In the genomic region with DNA sequence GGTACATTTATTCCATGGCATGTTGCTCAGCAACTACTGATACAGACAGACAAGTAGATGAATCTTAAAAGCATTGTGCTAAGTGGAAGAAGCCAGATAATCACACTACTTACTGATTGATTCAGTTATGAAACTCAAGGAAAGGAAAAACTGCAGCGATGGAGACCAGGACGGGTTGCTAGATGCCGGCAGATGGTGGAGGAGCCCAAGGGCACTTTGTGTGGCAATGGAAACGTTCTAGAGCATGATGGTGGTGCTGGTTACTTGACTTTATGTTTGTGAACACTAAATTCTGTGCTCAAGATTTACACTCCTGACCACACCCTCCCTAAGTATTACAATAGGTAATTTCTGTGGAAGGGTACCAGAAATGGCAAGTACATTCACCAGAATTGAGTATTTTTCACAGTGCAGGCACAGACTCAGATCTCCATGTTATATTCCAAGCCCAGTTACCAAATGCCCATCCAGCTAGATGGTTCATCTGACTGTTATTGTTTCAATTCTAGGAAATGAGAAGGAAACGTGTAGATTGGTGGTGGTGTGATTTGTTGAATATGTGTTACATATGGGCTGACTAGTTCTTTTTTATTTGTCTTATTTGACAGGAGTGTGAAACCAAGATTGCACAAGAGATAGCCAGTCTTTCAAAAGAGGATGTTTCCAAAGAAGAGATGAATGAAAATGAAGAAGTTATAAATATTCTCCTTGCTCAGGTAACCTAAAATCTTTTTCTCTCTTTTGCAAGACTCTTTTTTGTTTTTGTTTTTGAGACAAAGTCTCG, we compare ENCODE assay signal across 28 cellular contexts. TPM values are rescaled to one million over a fixed set of nuclear protein-coding genes. Genes with fewer than 3 reads are reported as not detected.
A peak's percentile ranks its signal among the peaks of the same experiment; 100 is the strongest.
DNase-seq lines count a peak whose midpoint lies in the region; ATAC-seq, FAIRE-seq and TF ChIP-seq lines count a peak whose summit lies in the region.
"Had no signal": no experiment of that assay in that cellular context is flagged by ENCODE, and none has a peak within 500 bp of the region (broad histone marks: within the 10 kb centered on the region; RNA-seq: fewer than 3 reads in every experiment).

No MANE protein-coding gene starts in this region.

- peaks cover 78% of the 10 kb centered on the region for H3K36me3 ChIP-seq in K562 (ENCODE audit: control insufficient read depth, insufficient read depth, low read length)

- no peaks in the 10 kb centered on the region for H3K27me3 ChIP-seq in K562 (ENCODE audit: control insufficient read depth in 2 of 2, insufficient read depth in 2 of 2, low read length in 2 of 2)
- H3K27me3 ChIP-seq: BLaER1 treated with 17β-estradiol and CSF1 and Interleukin-3, amounts not matched to agents 10 nM and 100 nM; dorsolateral prefrontal cortex; gastrocnemius medialis; MG63; tibial nerve had no signal

- WGBS in K562 (ENCODE audit: insufficient coverage, low coverage, missing lambda C conversion rate): 86% methylated on average over 6 of the region's 6 CpGs

- H3K9me3 ChIP-seq in K562 (replicated peaks; ENCODE audit: control insufficient read depth, insufficient read depth, low read depth, low read length): no peaks in the 10 kb centered on the region
- H3K9me3 ChIP-seq: gastrocnemius medialis, tibial nerve had no signal

- no peak overlapping the region for H3K27ac ChIP-seq in K562 (ENCODE audit: extremely low read depth, low read depth, low read length)
- H3K27ac ChIP-seq: dorsolateral prefrontal cortex, gastrocnemius medialis, PC-9, tibial nerve had no signal

- H3K4me1 Mint-ChIP-seq in progenitor cell of endocrine pancreas (ENCODE audit: low read depth): peaks cover 5% of the 10 kb centered on the region

- no peak for TF ChIP-seq CTCF in NB4 (IDR thresholded peaks at IDR 0.05; ENCODE audit: low read depth, low read length)
- no peak for TF ChIP-seq CTCF in K562 (IDR thresholded peaks at IDR 0.05 in 2 of 3, conservative IDR thresholded peaks at IDR 0.05 in 1 of 3; ENCODE audit: insufficient read depth in 2 of 3, low read depth in 1 of 3, low read length in 3 of 3)
- no peak for TF ChIP-seq CTCF in progenitor cell of endocrine pancreas (IDR thresholded peaks at IDR 0.05; ENCODE audit: unreplicated experiment)

- no peak for TF ChIP-seq EP300 in K562 (IDR thresholded peaks at IDR 0.05; ENCODE audit: low read length)

- H3K4me3 Mint-ChIP-seq in progenitor cell of endocrine pancreas (ENCODE audit: low read depth): no peak overlapping the region
- H3K4me3 Mint-ChIP-seq: activated CD4-positive, alpha-beta memory T cell treated with anti-CD3 and anti-CD28 coated beads, Interleukin-2, amount 10 ng/mL, durations not matched to agents 7 days and 5 days; activated T-helper 1 cell treated with anti-CD3 and anti-CD28 coated beads, Interleukin-12 subunit alpha, Interleukin-12 subunit beta, Interleukin-2, Interleukin-4 antibody, amounts not matched to agents 30 ng/mL and 10 ng/mL and 1 ng/mL, durations not matched to agents 14 hours and 24 hours and 36 hours; brain; T-helper 2 cell treated with Interferon-gamma antibody and Interleukin-4, amounts not matched to agents 5 μg/mL and 100 μg/mL, for 36 hours had no signal

- H3K4me1 ChIP-seq in K562 (replicated peaks in 1 of 2; ENCODE audit: control insufficient read depth in 2 of 2, insufficient read depth in 2 of 2, low read length in 2 of 2): no peaks in the 10 kb centered on the region
- H3K4me1 ChIP-seq: gastrocnemius medialis had no signal

- H2AFZ ChIP-seq in K562 (ENCODE audit: low read depth, low read length): no peak overlapping the region
- H2AFZ ChIP-seq: PC-9 had no signal

- peak overlapping the region; percentile 1 for H3K27ac Mint-ChIP-seq in progenitor cell of endocrine pancreas
- H3K27ac Mint-ChIP-seq: activated CD4-positive, alpha-beta memory T cell treated with anti-CD3 and anti-CD28 coated beads, Interleukin-2, amount 10 ng/mL, durations not matched to agents 7 days and 5 days; activated T-helper 1 cell treated with anti-CD3 and anti-CD28 coated beads, Interleukin-12 subunit alpha, Interleukin-12 subunit beta, Interleukin-2, Interleukin-4 antibody, amounts not matched to agents 30 ng/mL and 10 ng/mL and 1 ng/mL, durations not matched to agents 14 hours and 24 hours and 36 hours; brain; T-helper 2 cell treated with Interferon-gamma antibody and Interleukin-4, amounts not matched to agents 5 μg/mL and 100 μg/mL, for 36 hours had no signal

- BruUV-seq in K562 (replicated peaks; lab: Mats Ljungman, UMichigan): no TSS peak

- TF ChIP-seq POLR2A in H54 (IDR thresholded peaks at IDR 0.05; ENCODE audit: low read depth, low read length) (no peak), NB4 (IDR thresholded peaks at IDR 0.05; ENCODE audit: extremely low read depth, insufficient read length) (no peak), K562 (conservative IDR thresholded peaks at IDR 0.05) (no peak)

- intact Hi-C loops in K562 (cut with micrococcal nuclease): no loop called here

- no peak for DNase-seq in H54 (ENCODE audit: insufficient read length, low spot score)
- peak; percentile 62 for DNase-seq in NB4 (ENCODE audit: low read depth)
- no peak for DNase-seq in K562 (ENCODE audit: extremely low read depth in 1 of 4, low spot score in 3 of 4)
- DNase-seq in progenitor cell of endocrine pancreas (ENCODE audit: low spot score, unreplicated experiment): no peak
- no peak for DNase-seq in activated CD8-positive, alpha-beta memory T cell treated with anti-CD3 and anti-CD28 coated beads, Interleukin-2, amount 50 U/mL, for 4 hours
- no peak for DNase-seq in NCI-H2107 treated with DMSO at 0.1 percent for 48 hours (lab: John Stamatoyannopoulos, UW; ENCODE audit: unreplicated experiment)
- DNase-seq: activated CD4-positive, alpha-beta memory T cell treated with anti-CD3 and anti-CD28 coated beads, Interleukin-2, amount 10 ng/mL, durations not matched to agents 7 days and 5 days; activated CD8-positive, alpha-beta memory T cell treated with anti-CD3 and anti-CD28 coated beads, Interleukin-2, amount 50 U/mL, for 48 hours; activated naive CD4-positive, alpha-beta T cell treated with Interleukin-2 at 50 U/mL for 16 hours; Caco-2; cerebellar nuclear complex; dorsolateral prefrontal cortex; gastrocnemius medialis; KG1; MG63; NCI-H1436; NCI-H2081 treated with DMSO at 0.1 percent for 48 hours; PC-9; stimulated activated CD4-positive, alpha-beta T cell treated with anti-CD3 and anti-CD28 coated beads, Interleukin-4, amount 100 ng/mL, for 1 hour had no signal

- CTCF ChIA-PET in K562 (lab: Yijun Ruan, JAX; ENCODE audit: low intra/inter-chr PET ratio): no interaction called here

- in situ Hi-C loops in K562 (cut with MboI): no loop called here

- TF ChIP-seq RAD21 in K562 (CRISPR knock-in tag; conservative IDR thresholded peaks at IDR 0.05 in 1 of 2, IDR thresholded peaks at IDR 0.05 in 1 of 2): no peak

- H3K9ac ChIP-seq in K562 (ENCODE audit: insufficient read depth in 1 of 2, low read depth in 2 of 2, low read length in 2 of 2): no peak overlapping the region

- no peaks in the 10 kb centered on the region; the same call in 1 of the 2 replicates for H4K20me1 ChIP-seq in K562 (replicated peaks; ENCODE audit: control insufficient read depth, insufficient read depth, low read length)

- no peaks in the 10 kb centered on the region for H3K27me3 Mint-ChIP-seq in progenitor cell of endocrine pancreas
- H3K27me3 Mint-ChIP-seq: activated CD4-positive, alpha-beta memory T cell treated with anti-CD3 and anti-CD28 coated beads, Interleukin-2, amount 10 ng/mL, durations not matched to agents 7 days and 5 days; brain had no signal

- peaks cover 17% of the 10 kb centered on the region for H3K9me3 Mint-ChIP-seq in progenitor cell of endocrine pancreas (ENCODE audit: low read depth)

- peak; percentile 11 for FAIRE-seq in H54 (lab: Jason Lieb, UNC)
- FAIRE-seq in K562 (lab: Jason Lieb, UNC): no peak
- FAIRE-seq: endometrium had no signal

- POLR2A ChIA-PET in K562 (lab: Yijun Ruan, JAX): no interaction called here

- no peaks in the 10 kb centered on the region for H3K9me1 ChIP-seq in K562 (ENCODE audit: control insufficient read depth, insufficient read depth, low read length)

- H3K4me2 ChIP-seq in K562 (ENCODE audit: insufficient read depth, low read length): no peak overlapping the region
- H3K4me2 ChIP-seq: PC-9 had no signal

- H3K36me3 Mint-ChIP-seq in progenitor cell of endocrine pancreas (ENCODE audit: insufficient read depth): peaks cover 41% of the 10 kb centered on the region

- ATAC-seq in K562 (no peak), GM21515 (IDR thresholded peaks at IDR 0.05; ENCODE audit: unreplicated experiment) (no peak)
- ATAC-seq: gastrocnemius medialis, Right ventricle myocardium inferior, sciatic nerve had no signal

- no peaks in the 10 kb centered on the region for H3K79me2 ChIP-seq in K562 (ENCODE audit: control insufficient read depth, insufficient read depth, low read length)

- no peak overlapping the region for H3K4me3 ChIP-seq in NB4 (ENCODE audit: low read depth, low read length)
- H3K4me3 ChIP-seq in K562: no peak overlapping the region
- H3K4me3 ChIP-seq: BLaER1 treated with 17β-estradiol and CSF1 and Interleukin-3, amounts not matched to agents 10 nM and 100 nM; dorsolateral prefrontal cortex; gastrocnemius medialis; MG63; PC-9; tibial nerve had no signal

TF ChIP-seq in K562, 482 proteins besides CTCF, POLR2A, EP300 and RAD21 (continues in another document):
- TF ChIP-seq ZFP36 (IDR thresholded peaks at IDR 0.05; ENCODE audit: low read depth, low read length, partially characterized antibody) (no peak), HOXB6 (CRISPR knock-in tag; IDR thresholded peaks at IDR 0.05; ENCODE audit: borderline replicate concordance) (no peak), ATF7 (IDR thresholded peaks at IDR 0.05) (no peak), ZNF778 (CRISPR knock-in tag; IDR thresholded peaks at IDR 0.05) (no peak)

RNA-seq across cellular contexts. Expression of a gene that starts 55.1 kb away (rescaled TPM):
- total RNA-seq in K562 (2011; cell fraction: chromatin; rRNA removed; ENCODE audit: low replicate concordance): 20.8 and 41.1 TPM in 2 replicates
- total RNA-seq in K562 (2011; cell fraction: nucleolus; rRNA removed): 20.5 and 24.7 TPM in 2 replicates
- total RNA-seq in K562 (2011; cell fraction: nucleoplasm; rRNA removed): 29.5 and 36.5 TPM in 2 replicates
- total RNA-seq in K562 (2014; rRNA removed) (64.5 and 68.0 TPM in 2 replicates), K562 (2014; rRNA removed; fragmentation: Illumina TruSeq; extraction: Trizol) (60.2 and 67.7 TPM in 2 replicates), K562 (2015; rRNA removed; fragmentation: Illumina TruSeq; extraction: Trizol) (62.5 and 65.9 TPM in 2 replicates), K562 (2021) (65.3 and 70.0 TPM in 2 replicates), progenitor cell of endocrine pancreas (40.8 and 42.2 TPM in 2 replicates)
- polyA plus RNA-seq in K562 (2011; rRNA removed) (58.3 and 58.4 TPM in 2 replicates), K562 (2014; fragmentation: Illumina TruSeq; extraction: Trizol) (56.1 and 61.3 TPM in 2 replicates), K562 (2014; fragmentation: Nextera tagmentation; extraction: Ambion mirVana) (10 to 100 TPM; 10.9 to 13.1 TPM), K562 (2014; rRNA removed) (60.4 and 69.6 TPM in 2 replicates)
- polyA plus RNA-seq in K562 (2011; cell fraction: cytosol; rRNA removed): 62.4 and 72.6 TPM in 2 replicates
- 30.6 and 32.7 TPM in 2 replicates for polyA plus RNA-seq in K562 (2011; cell fraction: nucleus; rRNA removed)
- 46.1 and 50.9 TPM in 2 replicates for polyA plus RNA-seq in K562 (2012)
- 74.0 and 77.6 TPM in 2 replicates for polyA minus RNA-seq in K562 (2011; rRNA and poly(A)+ RNA removed)
- polyA minus RNA-seq in K562 (2011; cell fraction: cytosol; rRNA and poly(A)+ RNA removed): 44.2 and 45.3 TPM in 2 replicates
- polyA minus RNA-seq in K562 (2011; cell fraction: nucleus; rRNA and poly(A)+ RNA removed): 20.2 and 27.3 TPM in 2 replicates
